In genomic region chr9:36878986-36879982, GRCh38 we compare ENCODE assay signal across 9 cellular contexts.
DNase-seq lines count a peak whose midpoint lies in the region; ATAC-seq, FAIRE-seq and TF ChIP-seq lines count a peak whose summit lies in the region.
"Had no signal": no experiment of that assay in that cellular context is flagged by ENCODE, and none has a peak within 500 bp of the region (broad histone marks: within the 10 kb centered on the region; RNA-seq: fewer than 3 reads in every experiment).

No MANE protein-coding gene starts in this region.

- DNase-seq in glutamatergic neuron (no peak), NCI-H774 (lab: John Stamatoyannopoulos, UW) (no peak), frontal cortex (ENCODE audit: low spot score in 2 of 2) (no peak)
- DNase-seq: NCI-H1436, substantia nigra had no signal

- FAIRE-seq in frontal cortex (lab: Jason Lieb, UNC) = no peak

- peaks cover 12% of the 10 kb centered on the region for H3K4me1 Mint-ChIP-seq in glutamatergic neuron (ENCODE audit: low read depth, unreplicated experiment)

- H3K36me3 Mint-ChIP-seq in glutamatergic neuron (ENCODE audit: unreplicated experiment) = no peaks in the 10 kb centered on the region

- H3K9me3 Mint-ChIP-seq in glutamatergic neuron (ENCODE audit: unreplicated experiment) = peaks cover 12% of the 10 kb centered on the region

- ATAC-seq in GM18519 (IDR thresholded peaks at IDR 0.05; ENCODE audit: low FRiP score, unreplicated experiment) (peak; percentile 53), GM19452 (IDR thresholded peaks at IDR 0.05; ENCODE audit: unreplicated experiment) (peak; percentile 72), HG03103 (IDR thresholded peaks at IDR 0.05; ENCODE audit: low read depth, unreplicated experiment) (peak; percentile 61), GM19467 (IDR thresholded peaks at IDR 0.05; ENCODE audit: unreplicated experiment) (no peak)

- H3K4me3 Mint-ChIP-seq in glutamatergic neuron (ENCODE audit: unreplicated experiment) = no peak overlapping the region

- H3K27me3 Mint-ChIP-seq in glutamatergic neuron (ENCODE audit: unreplicated experiment) = peaks cover 4% of the 10 kb centered on the region

- peak overlapping the region; percentile 39 for H3K27ac Mint-ChIP-seq in glutamatergic neuron (ENCODE audit: unreplicated experiment)

- no peak for TF ChIP-seq CTCF in glutamatergic neuron (IDR thresholded peaks at IDR 0.05; ENCODE audit: partially characterized antibody, unreplicated experiment)
